In genomic region chr19:33374406-33374703, GRCh38 we compare ENCODE assay signal across 9 cellular contexts. TPM values are rescaled to one million over a fixed set of nuclear protein-coding genes. Genes with fewer than 3 reads are reported as not detected.
DNase-seq lines count a peak whose midpoint lies in the region; ATAC-seq, FAIRE-seq and TF ChIP-seq lines count a peak whose summit lies in the region.
"Had no signal": no experiment of that assay in that cellular context is flagged by ENCODE, and none has a peak within 500 bp of the region (broad histone marks: within the 10 kb centered on the region; RNA-seq: fewer than 3 reads in every experiment).

No MANE protein-coding gene starts in this region.

- FAIRE-seq in kidney (lab: Jason Lieb, UNC), result no peak
- FAIRE-seq: TTC549 had no signal

- in situ Hi-C loops in astrocyte of the cerebellum (cut with HindIII; ENCODE audit: low sequenced_read_pairs), result no loop called here

- peak overlapping the region; percentile 98 for H3K4me3 Mint-ChIP-seq in stimulated activated naive CD8-positive, alpha-beta T cell treated with anti-CD3 and anti-CD28 coated beads, Interleukin-15, Interleukin-2, amounts not matched to agents 100 ng/mL and 50 ng/mL, for 24 hours

- peaks cover 0 to under 1% of the 10 kb centered on the region in 2 donors for H3K36me3 ChIP-seq in kidney (ENCODE audit: control insufficient read depth in 1 of 2, insufficient read depth in 2 of 2, low read length in 2 of 2)

- H3K4me3 ChIP-seq in astrocyte of the cerebellum (ENCODE audit: low read depth, low read length) (peak overlapping the region; percentile 65), kidney (ENCODE audit: low read length in 2 of 2) (peak overlapping the region; percentile 66 to 89)

- DNase-seq in GM10266 (ENCODE audit: extremely low spot score), result peak; percentile 35
- peak; percentile 82 for DNase-seq in NCI-H2227 treated with DMSO at 0.1 percent for 48 hours (lab: John Stamatoyannopoulos, UW)
- DNase-seq in astrocyte of the cerebellum (ENCODE audit: low read depth), result no peak
- peak; percentile 71 for DNase-seq in kidney
- DNase-seq in T1000 (lab: John Stamatoyannopoulos, UW), result no peak

- H3K4me1 ChIP-seq in kidney (ENCODE audit: control insufficient read depth in 1 of 2, insufficient read depth in 1 of 2, low read depth in 1 of 2, low read length in 2 of 2), result peaks cover 19 to 23% of the 10 kb centered on the region in 2 donors

- H3K9me3 ChIP-seq in kidney (ENCODE audit: control insufficient read depth in 1 of 2, low read length in 2 of 2), result no peaks in the 10 kb centered on the region

- TF ChIP-seq CTCF in GM10266 (IDR thresholded peaks at IDR 0.05; ENCODE audit: control insufficient read depth, insufficient read depth, low read depth, missing control alignments) (no peak), astrocyte of the cerebellum (IDR thresholded peaks at IDR 0.05; ENCODE audit: low read depth, low read length, missing control alignments) (no peak), kidney (IDR thresholded peaks at IDR 0.05; ENCODE audit: borderline replicate concordance, extremely low read depth, insufficient read depth) (no peak)

- no peak for ATAC-seq in GM19351 (IDR thresholded peaks at IDR 0.05; ENCODE audit: unreplicated experiment)
- ATAC-seq in GM18870 (IDR thresholded peaks at IDR 0.05; ENCODE audit: unreplicated experiment), result no peak

- H3K9me3 Mint-ChIP-seq in stimulated activated naive CD8-positive, alpha-beta T cell treated with anti-CD3 and anti-CD28 coated beads, Interleukin-15, Interleukin-2, amounts not matched to agents 100 ng/mL and 50 ng/mL, for 24 hours, result no peaks in the 10 kb centered on the region

- intact Hi-C loops in kidney (cut with DNase I), result no loop called here

- peaks cover 30% of the 10 kb centered on the region for H3K36me3 Mint-ChIP-seq in stimulated activated naive CD8-positive, alpha-beta T cell treated with anti-CD3 and anti-CD28 coated beads, Interleukin-15, Interleukin-2, amounts not matched to agents 100 ng/mL and 50 ng/mL, for 24 hours (ENCODE audit: low read depth)

- peak overlapping the region; percentile 39 to 66 for H3K27ac ChIP-seq in kidney (ENCODE audit: low read depth in 2 of 2, low read length in 2 of 2)

- H3K27me3 Mint-ChIP-seq in stimulated activated naive CD8-positive, alpha-beta T cell treated with anti-CD3 and anti-CD28 coated beads, Interleukin-15, Interleukin-2, amounts not matched to agents 100 ng/mL and 50 ng/mL, for 24 hours, result no peaks in the 10 kb centered on the region

- H3K9ac ChIP-seq in kidney (ENCODE audit: low read length in 2 of 2), result peak overlapping the region; percentile 6 to 75

- H3K27ac Mint-ChIP-seq in stimulated activated naive CD8-positive, alpha-beta T cell treated with anti-CD3 and anti-CD28 coated beads, Interleukin-15, Interleukin-2, amounts not matched to agents 100 ng/mL and 50 ng/mL, for 24 hours, result peak overlapping the region; percentile 90

- peaks cover 59% of the 10 kb centered on the region for H3K4me1 Mint-ChIP-seq in stimulated activated naive CD8-positive, alpha-beta T cell treated with anti-CD3 and anti-CD28 coated beads, Interleukin-15, Interleukin-2, amounts not matched to agents 100 ng/mL and 50 ng/mL, for 24 hours (ENCODE audit: low read depth)

RNA-seq across cellular contexts. Expression of gene CEBPG, which starts 0.8 kb away (rescaled TPM):
- total RNA-seq in kidney, result 22.4 TPM
- polyA plus RNA-seq in kidney (ENCODE audit: insufficient read depth, low read depth, low replicate concordance), result 13.0 TPM

Comparison
In these comparisons a context has a peak if more than half of its experiments do, and no peak if none do; other contexts are left out.
1. DNase-seq: peak in GM10266 (single experiment), NCI-H2227 treated with DMSO at 0.1 percent for 48 hours (single experiment) and kidney (single experiment); none in astrocyte of the cerebellum (single experiment) and T1000 (single experiment).